8 cellular contexts compared by ENCODE assay signal in the genomic region with DNA sequence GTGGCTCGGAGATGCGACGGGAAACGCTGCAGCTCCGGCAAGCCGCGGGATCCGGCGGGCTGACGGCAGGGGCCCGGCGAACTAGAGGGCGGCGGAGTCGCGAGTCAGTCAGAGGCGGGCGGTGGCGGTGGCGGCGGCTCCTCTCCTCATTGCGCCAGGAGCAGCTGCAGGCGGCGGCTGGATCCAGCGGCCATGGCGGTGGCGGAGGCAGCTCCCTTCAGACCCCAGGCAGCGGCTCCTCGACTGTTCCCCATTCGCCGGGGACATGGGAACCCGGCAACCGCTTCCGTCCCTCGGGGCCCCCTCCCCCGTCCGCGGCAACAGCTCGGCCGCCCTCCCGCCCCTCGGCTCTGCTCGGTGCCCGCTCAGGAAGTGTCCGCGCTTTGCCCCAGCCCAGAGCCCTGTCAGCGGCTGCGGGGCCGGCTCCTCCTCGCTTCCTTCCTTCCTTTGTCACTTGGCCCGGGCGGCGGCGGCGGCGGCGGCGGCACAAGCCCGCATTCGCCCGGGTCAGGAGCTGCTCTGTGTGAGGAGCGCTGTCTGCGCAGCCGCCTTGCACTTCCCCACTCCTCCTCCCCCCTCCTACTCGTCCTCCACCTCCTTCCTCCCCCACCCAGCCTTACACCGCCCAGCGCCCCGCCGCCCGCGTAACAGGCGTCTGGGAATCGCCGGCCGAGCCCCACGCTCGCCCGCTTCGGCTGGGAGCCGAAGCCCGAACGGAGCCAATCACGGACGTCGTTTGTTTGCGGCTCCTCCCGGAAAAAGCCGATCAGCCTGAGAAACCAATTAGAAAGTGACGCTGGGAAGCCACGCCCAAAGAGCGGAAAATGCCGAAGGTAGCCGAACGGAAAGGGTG. TPM values are rescaled to one million over a fixed set of nuclear protein-coding genes. Genes with fewer than 3 reads are reported as not detected.
A peak's percentile ranks its signal among the peaks of the same experiment; 100 is the strongest.
DNase-seq lines count a peak whose midpoint lies in the region; ATAC-seq lines count a peak whose summit lies in the region.

A gene (minus strand): TSS at position 525 of the 853 bp plus-strand sequence. CDS start 1,013 bp downstream, outside the sequence.

- ATAC-seq in HG03045 (IDR thresholded peaks at IDR 0.05; ENCODE audit: unreplicated experiment): peak; percentile 42
- peak; percentile 50 for ATAC-seq in activated CD8-positive, alpha-beta T cell treated with anti-CD3 and anti-CD28 coated beads, Interleukin-2, amount 10 ng/mL, durations not matched to agents 7 days and 5 days
- ATAC-seq in memory B cell (ENCODE audit: low read depth): peak; percentile 48

- peaks cover 10% of the 10 kb centered on the region for H3K4me1 ChIP-seq in ectodermal cell (ENCODE audit: control insufficient read depth, insufficient read depth, low read length)

- H3K27me3 Mint-ChIP-seq in activated CD8-positive, alpha-beta T cell treated with anti-CD3 and anti-CD28 coated beads, Interleukin-2, amount 10 ng/mL, durations not matched to agents 7 days and 5 days (ENCODE audit: low read depth): no peaks in the 10 kb centered on the region
- no peaks in the 10 kb centered on the region for H3K27me3 Mint-ChIP-seq in memory B cell

- H3K4me3 Mint-ChIP-seq in activated CD8-positive, alpha-beta T cell treated with anti-CD3 and anti-CD28 coated beads, Interleukin-2, amount 10 ng/mL, durations not matched to agents 7 days and 5 days: no peak within 1 kb of the TSS
- H3K4me3 Mint-ChIP-seq in memory B cell: no peak within 1 kb of the TSS

- peak within 1 kb of the TSS; percentile 97 for H3K4me3 ChIP-seq in ectodermal cell (ENCODE audit: insufficient read depth, low read depth, low read length)

- POLR2A ChIA-PET in activated CD8-positive, alpha-beta T cell treated with anti-CD3 and anti-CD28 coated beads, Interleukin-2, amount 10 ng/mL, durations not matched to agents 7 days and 5 days (lab: Charles Lee): interaction anchor here (0.6 to 4.2 kb wide), 20 partner anchors 9 to 630 kb away, joined by 3 to 24 read pairs (median 4); a partner anchor contains a TSS

- peaks cover 17% of the 10 kb centered on the region for H3K36me3 Mint-ChIP-seq in activated CD8-positive, alpha-beta T cell treated with anti-CD3 and anti-CD28 coated beads, Interleukin-2, amount 10 ng/mL, durations not matched to agents 7 days and 5 days (ENCODE audit: low read depth)
- H3K36me3 Mint-ChIP-seq in memory B cell: peaks cover 6% of the 10 kb centered on the region

- peak within 1 kb of the TSS; percentile 100 for H3K27ac ChIP-seq in ectodermal cell (ENCODE audit: insufficient read depth, low read depth, low read length, poor library complexity, severe bottlenecking)

- H3K9me3 Mint-ChIP-seq in activated CD8-positive, alpha-beta T cell treated with anti-CD3 and anti-CD28 coated beads, Interleukin-2, amount 10 ng/mL, durations not matched to agents 7 days and 5 days (ENCODE audit: insufficient read depth): no peaks in the 10 kb centered on the region
- no peaks in the 10 kb centered on the region for H3K9me3 Mint-ChIP-seq in memory B cell

- no peaks in the 10 kb centered on the region for H3K36me3 ChIP-seq in ectodermal cell (ENCODE audit: control insufficient read depth, insufficient read depth, low read length)

- no peaks in the 10 kb centered on the region for H3K9me3 ChIP-seq in ectodermal cell (ENCODE audit: control insufficient read depth, low read length)

- H3K27ac Mint-ChIP-seq in activated CD8-positive, alpha-beta T cell treated with anti-CD3 and anti-CD28 coated beads, Interleukin-2, amount 10 ng/mL, durations not matched to agents 7 days and 5 days: no peak within 1 kb of the TSS
- no peak within 1 kb of the TSS for H3K27ac Mint-ChIP-seq in memory B cell

- WGBS in ectodermal cell, 2 experiments: 0% methylated on average over 94 of the region's 94 CpGs

- peak; percentile 98 for DNase-seq in activated CD4-positive, alpha-beta T cell treated with anti-CD3 and anti-CD28 coated beads for 1 hour
- no peak for DNase-seq in activated CD4-positive, alpha-beta T cell treated with anti-CD3 and anti-CD28 coated beads, Interleukin-2, amount 50 U/mL, for 48 hours
- peak; percentile 100 for DNase-seq in NCI-H345 (lab: John Stamatoyannopoulos, UW)
- DNase-seq in activated CD8-positive, alpha-beta T cell treated with anti-CD3 and anti-CD28 coated beads, Interleukin-2, amount 10 ng/mL, durations not matched to agents 7 days and 5 days: peak; percentile 86
- DNase-seq in memory B cell (ENCODE audit: low spot score in 2 of 2): peak; percentile 70 to 99
- peak; percentile 33 for DNase-seq in stimulated activated CD8-positive, alpha-beta memory T cell treated with anti-CD3 and anti-CD28 coated beads, Interleukin-15, amount 100 ng/mL, for 1 hour (ENCODE audit: low read depth)

- H3K4me1 Mint-ChIP-seq in activated CD8-positive, alpha-beta T cell treated with anti-CD3 and anti-CD28 coated beads, Interleukin-2, amount 10 ng/mL, durations not matched to agents 7 days and 5 days (ENCODE audit: low read depth): peaks cover 28% of the 10 kb centered on the region
- peaks cover 13% of the 10 kb centered on the region for H3K4me1 Mint-ChIP-seq in memory B cell

- H3K27me3 ChIP-seq in ectodermal cell (ENCODE audit: control insufficient read depth, insufficient read depth, low read length, poor library complexity, severe bottlenecking): no peaks in the 10 kb centered on the region

- CTCF ChIA-PET in activated CD8-positive, alpha-beta T cell treated with anti-CD3 and anti-CD28 coated beads, Interleukin-2, amount 10 ng/mL, durations not matched to agents 7 days and 5 days (lab: Charles Lee): interaction anchor here (1.4 to 2.7 kb wide), 7 partner anchors 9 to 630 kb away, joined by 3 to 25 read pairs (median 4); no protein-coding TSS in a partner anchor

RNA-seq across cellular contexts. Expression of the gene that starts here (rescaled TPM):
- total RNA-seq in activated CD8-positive, alpha-beta T cell treated with anti-CD3 and anti-CD28 coated beads, Interleukin-2, amount 10 ng/mL, durations not matched to agents 7 days and 5 days: 10 to 100 TPM; 40.0 to 43.0 TPM
- 48.2 TPM for polyA plus RNA-seq in ectodermal cell (2013, experiment 1 of 4)
- 59.5 TPM for polyA plus RNA-seq in ectodermal cell (2013, experiment 2 of 4)
- polyA plus RNA-seq in ectodermal cell (2013, experiment 3 of 4): 39.6 TPM
- 40.7 TPM for polyA plus RNA-seq in ectodermal cell (2013, experiment 4 of 4)

Comparison
In these comparisons a context has a peak if more than half of its experiments do, and no peak if none do; other contexts are left out.
1. DNase-seq: peak in activated CD4-positive, alpha-beta T cell treated with anti-CD3 and anti-CD28 coated beads for 1 hour (single experiment), NCI-H345 (single experiment), activated CD8-positive, alpha-beta T cell treated with anti-CD3 and anti-CD28 coated beads, Interleukin-2, amount 10 ng/mL, durations not matched to agents 7 days and 5 days (single experiment), memory B cell (2 of 2) and stimulated activated CD8-positive, alpha-beta memory T cell treated with anti-CD3 and anti-CD28 coated beads, Interleukin-15, amount 100 ng/mL, for 1 hour (single experiment); none in activated CD4-positive, alpha-beta T cell treated with anti-CD3 and anti-CD28 coated beads, Interleukin-2, amount 50 U/mL, for 48 hours (0 of 2).
2. Peak in every context shown above with its lines, with median percentiles within 50 percentile points of each other: ATAC-seq.